9 cellular contexts compared by ENCODE assay signal in the genomic region with DNA sequence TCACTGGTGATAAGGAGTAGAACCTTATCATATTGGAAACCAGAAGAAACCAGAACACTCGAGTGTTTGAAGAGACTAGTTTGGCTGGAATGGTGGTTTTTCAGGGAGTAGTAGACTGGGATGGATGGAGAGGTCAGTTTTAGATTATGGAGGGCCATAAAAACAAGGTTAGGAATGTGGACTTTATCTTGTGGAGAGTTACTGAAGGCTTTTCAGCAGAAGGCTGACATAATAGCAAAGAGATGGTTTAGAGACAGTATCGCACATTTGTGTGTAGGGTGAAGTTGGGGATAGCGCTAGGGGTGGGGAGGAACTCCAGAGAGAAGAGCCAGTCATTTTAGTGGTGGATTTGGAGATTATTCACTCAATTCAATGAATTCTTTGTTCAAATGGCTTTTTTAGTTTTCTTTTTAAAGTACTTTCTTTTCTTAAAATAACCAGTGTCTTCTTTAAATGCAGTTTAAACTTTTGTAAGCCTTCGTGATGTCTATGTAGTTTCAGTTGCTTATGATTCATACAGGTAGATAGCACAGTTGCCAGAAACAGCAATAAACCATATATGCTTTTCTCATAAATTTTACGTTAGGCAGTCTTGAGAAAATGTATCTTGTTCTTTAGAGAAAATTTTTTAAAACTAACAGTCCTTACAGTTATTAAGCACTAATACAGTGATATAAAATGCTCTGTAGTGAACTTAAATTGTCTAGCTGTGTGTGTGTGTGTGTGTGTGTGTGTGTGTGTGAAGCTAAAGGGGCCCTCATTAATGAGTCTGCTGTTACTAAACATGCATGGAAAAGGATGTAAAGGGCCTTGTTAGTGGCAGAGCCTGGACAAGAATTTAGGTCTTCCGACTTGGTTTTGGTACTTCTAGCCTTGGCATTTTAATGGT. TPM values are rescaled to one million over a fixed set of nuclear protein-coding genes. Genes with fewer than 3 reads are reported as not detected.
DNase-seq lines count a peak whose midpoint lies in the region; ATAC-seq, FAIRE-seq and TF ChIP-seq lines count a peak whose summit lies in the region.
"Had no signal": no experiment of that assay in that cellular context is flagged by ENCODE, and none has a peak within 500 bp of the region (broad histone marks: within the 10 kb centered on the region; RNA-seq: fewer than 3 reads in every experiment).

No MANE protein-coding gene starts in this region.

- no peaks in the 10 kb centered on the region for H3K9me3 ChIP-seq in prostate gland

- H3K27me3 ChIP-seq in prostate gland (replicated peaks; ENCODE audit: insufficient read depth): no peaks in the 10 kb centered on the region

- WGBS in prostate gland: 70% methylated on average over 6 of the region's 6 CpGs

- peaks cover 2% of the 10 kb centered on the region for H3K4me1 ChIP-seq in prostate gland (replicated peaks)

- DNase-seq in amniotic epithelial cell (ENCODE audit: low read depth) (peak; percentile 79), prostate gland (ENCODE audit: low spot score) (no peak), T1000 (lab: John Stamatoyannopoulos, UW) (no peak), frontal cortex (ENCODE audit: low spot score in 2 of 2) (no peak), GOT3 (lab: John Stamatoyannopoulos, UW) (no peak), sciatic nerve (ENCODE audit: low spot score) (no peak)
- DNase-seq: activated naive CD8-positive, alpha-beta T cell treated with anti-CD3 and anti-CD28 coated beads, Interleukin-2, amount 10 ng/mL, durations not matched to agents 7 days and 5 days had no signal

- peak; percentile 33 for ATAC-seq in GM18517 (IDR thresholded peaks at IDR 0.05; ENCODE audit: unreplicated experiment)
- ATAC-seq in HG02798 (IDR thresholded peaks at IDR 0.05; ENCODE audit: poor library complexity, unreplicated experiment): peak; percentile 26
- ATAC-seq in sciatic nerve: no peak

- peak overlapping the region; percentile 21 to 79 for H3K27ac ChIP-seq in prostate gland

- no peaks in the 10 kb centered on the region for H3K36me3 ChIP-seq in prostate gland

- no peak for TF ChIP-seq POLR2A in prostate gland (IDR thresholded peaks at IDR 0.05)

- no peak for TF ChIP-seq CTCF in prostate gland (IDR thresholded peaks at IDR 0.05)

- no peak overlapping the region for H3K4me3 ChIP-seq in prostate gland

- intact Hi-C loops in prostate gland (cut with DNase I) (no loop called here), sciatic nerve (cut with DNase I) (loop anchor here (10.0 kb wide), 1 partner anchor 129 kb away; no protein-coding TSS in a partner anchor)

- FAIRE-seq in frontal cortex (lab: Jason Lieb, UNC): no peak

RNA-seq across cellular contexts. Expression of a gene that starts 3.8 kb away (rescaled TPM):
- total RNA-seq in prostate gland (10 to 100 TPM; 30.3 to 69.6 TPM), frontal cortex (2.9 TPM), sciatic nerve (89.2 TPM)

RNA-seq across cellular contexts. Expression of a gene that starts 51.7 kb away (rescaled TPM):
- total RNA-seq in prostate gland (10 to 100 TPM; 10.4 to 15.7 TPM), frontal cortex (13.0 TPM), sciatic nerve (12.9 TPM)
